Comparison of ENCODE assay signal across 1 cellular context in the genomic region with DNA sequence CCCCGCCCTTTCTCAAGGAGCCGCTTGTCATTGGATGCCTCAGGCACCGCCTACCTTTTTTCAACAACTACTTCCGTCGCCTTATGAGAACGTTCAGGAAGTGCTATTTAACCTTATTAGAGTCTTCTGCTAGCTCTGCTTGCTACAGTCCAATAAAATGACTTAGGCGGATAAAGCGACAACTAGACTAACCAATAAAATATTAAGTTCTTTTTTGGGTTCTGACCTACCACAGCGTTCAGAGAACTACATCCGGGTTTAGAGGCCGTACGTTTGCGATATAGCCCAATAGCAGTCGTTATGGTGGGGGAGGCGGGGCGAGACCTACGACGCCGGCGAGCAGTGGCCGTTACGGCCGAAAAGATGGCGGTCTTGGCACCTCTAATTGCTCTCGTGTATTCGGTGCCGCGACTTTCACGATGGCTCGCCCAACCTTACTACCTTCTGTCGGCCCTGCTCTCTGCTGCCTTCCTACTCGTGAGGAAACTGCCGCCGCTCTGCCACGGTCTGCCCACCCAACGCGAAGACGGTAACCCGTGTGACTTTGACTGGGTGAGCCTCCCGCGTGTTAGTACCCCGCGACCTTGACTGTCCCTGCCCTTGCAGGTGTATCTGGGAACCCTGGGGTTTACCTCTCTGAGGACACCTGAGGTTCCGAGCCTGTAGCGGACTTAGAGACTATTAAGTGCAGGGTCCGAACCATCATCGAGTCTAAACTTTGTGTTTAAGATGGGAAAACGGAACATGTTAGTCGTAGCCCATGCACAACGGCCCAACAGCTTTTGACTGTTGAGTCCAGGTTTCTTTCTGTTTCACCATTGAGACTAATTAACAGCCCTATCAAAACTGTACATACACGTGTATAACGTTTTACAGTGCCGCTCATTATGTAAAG.
TF ChIP-seq lines count a peak whose summit lies in the region.

A gene with protein sequence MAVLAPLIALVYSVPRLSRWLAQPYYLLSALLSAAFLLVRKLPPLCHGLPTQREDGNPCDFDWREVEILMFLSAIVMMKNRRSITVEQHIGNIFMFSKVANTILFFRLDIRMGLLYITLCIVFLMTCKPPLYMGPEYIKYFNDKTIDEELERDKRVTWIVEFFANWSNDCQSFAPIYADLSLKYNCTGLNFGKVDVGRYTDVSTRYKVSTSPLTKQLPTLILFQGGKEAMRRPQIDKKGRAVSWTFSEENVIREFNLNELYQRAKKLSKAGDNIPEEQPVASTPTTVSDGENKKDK (plus strand): TSS at position 338 of the 895 bp plus-strand sequence. CDS start 26 bp downstream, at position 364.

TF ChIP-seq in GM12878, 131 proteins besides CTCF, POLR2A, EP300 and RAD21 (continued from another document and continues in another):
- TF ChIP-seq, protein P1, sequence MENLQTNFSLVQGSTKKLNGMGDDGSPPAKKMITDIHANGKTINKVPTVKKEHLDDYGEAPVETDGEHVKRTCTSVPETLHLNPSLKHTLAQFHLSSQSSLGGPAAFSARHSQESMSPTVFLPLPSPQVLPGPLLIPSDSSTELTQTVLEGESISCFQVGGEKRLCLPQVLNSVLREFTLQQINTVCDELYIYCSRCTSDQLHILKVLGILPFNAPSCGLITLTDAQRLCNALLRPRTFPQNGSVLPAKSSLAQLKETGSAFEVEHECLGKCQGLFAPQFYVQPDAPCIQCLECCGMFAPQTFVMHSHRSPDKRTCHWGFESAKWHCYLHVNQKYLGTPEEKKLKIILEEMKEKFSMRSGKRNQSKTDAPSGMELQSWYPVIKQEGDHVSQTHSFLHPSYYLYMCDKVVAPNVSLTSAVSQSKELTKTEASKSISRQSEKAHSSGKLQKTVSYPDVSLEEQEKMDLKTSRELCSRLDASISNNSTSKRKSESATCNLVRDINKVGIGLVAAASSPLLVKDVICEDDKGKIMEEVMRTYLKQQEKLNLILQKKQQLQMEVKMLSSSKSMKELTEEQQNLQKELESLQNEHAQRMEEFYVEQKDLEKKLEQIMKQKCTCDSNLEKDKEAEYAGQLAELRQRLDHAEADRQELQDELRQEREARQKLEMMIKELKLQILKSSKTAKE (IDR thresholded peaks at IDR 0.05; ENCODE audit: low read depth, poor library complexity, severe bottlenecking): peak; percentile 73
- TF ChIP-seq NFXL1 (IDR thresholded peaks at IDR 0.05; ENCODE audit: borderline replicate concordance) (no peak), FOS (IDR thresholded peaks at IDR 0.05; ENCODE audit: borderline replicate concordance, extremely low read depth, insufficient read length) (peak; percentile 85), TARDBP (IDR thresholded peaks at IDR 0.05; ENCODE audit: borderline replicate concordance) (no peak), STAT3 (IDR thresholded peaks at IDR 0.05; ENCODE audit: low read depth, low read length) (no peak), POU2F2 (IDR thresholded peaks at IDR 0.05; ENCODE audit: borderline replicate concordance, low read depth, low read length) (0 out of 3 replicates have a peak, but pooled peaks have one; percentile 26), ZBED1 (IDR thresholded peaks at IDR 0.05; ENCODE audit: borderline replicate concordance) (no peak), CREB1 (IDR thresholded peaks at IDR 0.05; ENCODE audit: low read depth) (peak; percentile 98), GABPA (IDR thresholded peaks at IDR 0.05; ENCODE audit: low read depth) (peak; percentile 99), MYB (IDR thresholded peaks at IDR 0.05; ENCODE audit: borderline replicate concordance, low read depth, low read length) (no peak), BACH1 (IDR thresholded peaks at IDR 0.05; ENCODE audit: borderline replicate concordance) (peak; percentile 60; the same call in 1 of the 2 replicates), ATF7 (IDR thresholded peaks at IDR 0.05; ENCODE audit: low read depth) (peak; percentile 64), ZNF622 (IDR thresholded peaks at IDR 0.05) (no peak), EGR1 (IDR thresholded peaks at IDR 0.05; ENCODE audit: borderline replicate concordance in 1 of 2, low read depth in 2 of 2, low read length in 2 of 2) (no peak), YBX1 (IDR thresholded peaks at IDR 0.05) (no peak), SMC3 (IDR thresholded peaks at IDR 0.05; ENCODE audit: borderline replicate concordance, low read length) (no peak), KAT2A (conservative IDR thresholded peaks at IDR 0.05; ENCODE audit: control insufficient read depth, low read depth, low read length) (no peak), SIX5 (IDR thresholded peaks at IDR 0.05; ENCODE audit: low read depth, low read length, severe bottlenecking) (peak; percentile 42), DPF2 (IDR thresholded peaks at IDR 0.05) (peak; percentile 12; the same call in 1 of the 2 replicates), GATAD2B (conservative IDR thresholded peaks at IDR 0.05; ENCODE audit: low read depth) (0 out of 2 replicates have a peak, but pooled peaks have one; percentile 17), MTA2 (IDR thresholded peaks at IDR 0.05; ENCODE audit: low read depth) (peak; percentile 91), SUPT20H (IDR thresholded peaks at IDR 0.05; ENCODE audit: borderline replicate concordance, control insufficient read depth, low read depth, low read length) (no peak), ZSCAN29 (IDR thresholded peaks at IDR 0.05) (no peak), NBN (IDR thresholded peaks at IDR 0.05) (peak; percentile 67), CREM (IDR thresholded peaks at IDR 0.05; ENCODE audit: low read depth) (peak; percentile 94), ZNF274 (IDR thresholded peaks at IDR 0.05; ENCODE audit: insufficient read depth, insufficient read length) (no peak), BMI1 (IDR thresholded peaks at IDR 0.05; ENCODE audit: borderline replicate concordance) (no peak), NR2C1 (IDR thresholded peaks at IDR 0.05) (peak; percentile 99), POLR2AphosphoS5 (IDR thresholded peaks at IDR 0.05; ENCODE audit: low read length) (peak; percentile 86), MYC (IDR thresholded peaks at IDR 0.05; ENCODE audit: insufficient read depth, insufficient read length, insufficient replicate concordance, low read length, severe bottlenecking) (peak; percentile 66), SMAD5 (IDR thresholded peaks at IDR 0.05; ENCODE audit: low read depth) (peak; percentile 81), MEF2B (IDR thresholded peaks at IDR 0.05; ENCODE audit: partially characterized antibody, poor library complexity, severe bottlenecking) (no peak), ZNF217 (IDR thresholded peaks at IDR 0.05) (no peak)
- TF ChIP-seq, protein P2, sequence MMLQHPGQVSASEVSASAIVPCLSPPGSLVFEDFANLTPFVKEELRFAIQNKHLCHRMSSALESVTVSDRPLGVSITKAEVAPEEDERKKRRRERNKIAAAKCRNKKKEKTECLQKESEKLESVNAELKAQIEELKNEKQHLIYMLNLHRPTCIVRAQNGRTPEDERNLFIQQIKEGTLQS (IDR thresholded peaks at IDR 0.05; ENCODE audit: borderline replicate concordance, extremely low read depth, low read depth, low read length): no peak
- TF ChIP-seq, protein P3, sequence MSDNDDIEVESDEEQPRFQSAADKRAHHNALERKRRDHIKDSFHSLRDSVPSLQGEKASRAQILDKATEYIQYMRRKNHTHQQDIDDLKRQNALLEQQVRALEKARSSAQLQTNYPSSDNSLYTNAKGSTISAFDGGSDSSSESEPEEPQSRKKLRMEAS (IDR thresholded peaks at IDR 0.05; ENCODE audit: low read depth, low read length): 0 out of 2 replicates have a peak, but pooled peaks have one; percentile 51
- TF ChIP-seq, protein P4, sequence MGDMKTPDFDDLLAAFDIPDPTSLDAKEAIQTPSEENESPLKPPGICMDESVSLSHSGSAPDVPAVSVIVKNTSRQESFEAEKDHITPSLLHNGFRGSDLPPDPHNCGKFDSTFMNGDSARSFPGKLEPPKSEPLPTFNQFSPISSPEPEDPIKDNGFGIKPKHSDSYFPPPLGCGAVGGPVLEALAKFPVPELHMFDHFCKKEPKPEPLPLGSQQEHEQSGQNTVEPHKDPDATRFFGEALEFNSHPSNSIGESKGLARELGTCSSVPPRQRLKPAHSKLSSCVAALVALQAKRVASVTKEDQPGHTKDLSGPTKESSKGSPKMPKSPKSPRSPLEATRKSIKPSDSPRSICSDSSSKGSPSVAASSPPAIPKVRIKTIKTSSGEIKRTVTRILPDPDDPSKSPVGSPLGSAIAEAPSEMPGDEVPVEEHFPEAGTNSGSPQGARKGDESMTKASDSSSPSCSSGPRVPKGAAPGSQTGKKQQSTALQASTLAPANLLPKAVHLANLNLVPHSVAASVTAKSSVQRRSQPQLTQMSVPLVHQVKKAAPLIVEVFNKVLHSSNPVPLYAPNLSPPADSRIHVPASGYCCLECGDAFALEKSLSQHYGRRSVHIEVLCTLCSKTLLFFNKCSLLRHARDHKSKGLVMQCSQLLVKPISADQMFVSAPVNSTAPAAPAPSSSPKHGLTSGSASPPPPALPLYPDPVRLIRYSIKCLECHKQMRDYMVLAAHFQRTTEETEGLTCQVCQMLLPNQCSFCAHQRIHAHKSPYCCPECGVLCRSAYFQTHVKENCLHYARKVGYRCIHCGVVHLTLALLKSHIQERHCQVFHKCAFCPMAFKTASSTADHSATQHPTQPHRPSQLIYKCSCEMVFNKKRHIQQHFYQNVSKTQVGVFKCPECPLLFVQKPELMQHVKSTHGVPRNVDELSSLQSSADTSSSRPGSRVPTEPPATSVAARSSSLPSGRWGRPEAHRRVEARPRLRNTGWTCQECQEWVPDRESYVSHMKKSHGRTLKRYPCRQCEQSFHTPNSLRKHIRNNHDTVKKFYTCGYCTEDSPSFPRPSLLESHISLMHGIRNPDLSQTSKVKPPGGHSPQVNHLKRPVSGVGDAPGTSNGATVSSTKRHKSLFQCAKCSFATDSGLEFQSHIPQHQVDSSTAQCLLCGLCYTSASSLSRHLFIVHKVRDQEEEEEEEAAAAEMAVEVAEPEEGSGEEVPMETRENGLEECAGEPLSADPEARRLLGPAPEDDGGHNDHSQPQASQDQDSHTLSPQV (IDR thresholded peaks at IDR 0.05): no peak
- TF ChIP-seq, protein P5, sequence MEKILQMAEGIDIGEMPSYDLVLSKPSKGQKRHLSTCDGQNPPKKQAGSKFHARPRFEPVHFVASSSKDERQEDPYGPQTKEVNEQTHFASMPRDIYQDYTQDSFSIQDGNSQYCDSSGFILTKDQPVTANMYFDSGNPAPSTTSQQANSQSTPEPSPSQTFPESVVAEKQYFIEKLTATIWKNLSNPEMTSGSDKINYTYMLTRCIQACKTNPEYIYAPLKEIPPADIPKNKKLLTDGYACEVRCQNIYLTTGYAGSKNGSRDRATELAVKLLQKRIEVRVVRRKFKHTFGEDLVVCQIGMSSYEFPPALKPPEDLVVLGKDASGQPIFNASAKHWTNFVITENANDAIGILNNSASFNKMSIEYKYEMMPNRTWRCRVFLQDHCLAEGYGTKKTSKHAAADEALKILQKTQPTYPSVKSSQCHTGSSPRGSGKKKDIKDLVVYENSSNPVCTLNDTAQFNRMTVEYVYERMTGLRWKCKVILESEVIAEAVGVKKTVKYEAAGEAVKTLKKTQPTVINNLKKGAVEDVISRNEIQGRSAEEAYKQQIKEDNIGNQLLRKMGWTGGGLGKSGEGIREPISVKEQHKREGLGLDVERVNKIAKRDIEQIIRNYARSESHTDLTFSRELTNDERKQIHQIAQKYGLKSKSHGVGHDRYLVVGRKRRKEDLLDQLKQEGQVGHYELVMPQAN (conservative IDR thresholded peaks at IDR 0.05): peak; percentile 85
- TF ChIP-seq, protein P6, sequence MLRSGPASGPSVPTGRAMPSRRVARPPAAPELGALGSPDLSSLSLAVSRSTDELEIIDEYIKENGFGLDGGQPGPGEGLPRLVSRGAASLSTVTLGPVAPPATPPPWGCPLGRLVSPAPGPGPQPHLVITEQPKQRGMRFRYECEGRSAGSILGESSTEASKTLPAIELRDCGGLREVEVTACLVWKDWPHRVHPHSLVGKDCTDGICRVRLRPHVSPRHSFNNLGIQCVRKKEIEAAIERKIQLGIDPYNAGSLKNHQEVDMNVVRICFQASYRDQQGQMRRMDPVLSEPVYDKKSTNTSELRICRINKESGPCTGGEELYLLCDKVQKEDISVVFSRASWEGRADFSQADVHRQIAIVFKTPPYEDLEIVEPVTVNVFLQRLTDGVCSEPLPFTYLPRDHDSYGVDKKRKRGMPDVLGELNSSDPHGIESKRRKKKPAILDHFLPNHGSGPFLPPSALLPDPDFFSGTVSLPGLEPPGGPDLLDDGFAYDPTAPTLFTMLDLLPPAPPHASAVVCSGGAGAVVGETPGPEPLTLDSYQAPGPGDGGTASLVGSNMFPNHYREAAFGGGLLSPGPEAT (IDR thresholded peaks at IDR 0.05; ENCODE audit: low read depth): peak; percentile 99
- TF ChIP-seq, protein P7, sequence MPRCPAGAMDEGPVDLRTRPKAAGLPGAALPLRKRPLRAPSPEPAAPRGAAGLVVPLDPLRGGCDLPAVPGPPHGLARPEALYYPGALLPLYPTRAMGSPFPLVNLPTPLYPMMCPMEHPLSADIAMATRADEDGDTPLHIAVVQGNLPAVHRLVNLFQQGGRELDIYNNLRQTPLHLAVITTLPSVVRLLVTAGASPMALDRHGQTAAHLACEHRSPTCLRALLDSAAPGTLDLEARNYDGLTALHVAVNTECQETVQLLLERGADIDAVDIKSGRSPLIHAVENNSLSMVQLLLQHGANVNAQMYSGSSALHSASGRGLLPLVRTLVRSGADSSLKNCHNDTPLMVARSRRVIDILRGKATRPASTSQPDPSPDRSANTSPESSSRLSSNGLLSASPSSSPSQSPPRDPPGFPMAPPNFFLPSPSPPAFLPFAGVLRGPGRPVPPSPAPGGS (IDR thresholded peaks at IDR 0.05; ENCODE audit: borderline replicate concordance, insufficient read depth, low read depth, low read length, poor library complexity, severe bottlenecking): peak; percentile 0
- TF ChIP-seq, protein P8, sequence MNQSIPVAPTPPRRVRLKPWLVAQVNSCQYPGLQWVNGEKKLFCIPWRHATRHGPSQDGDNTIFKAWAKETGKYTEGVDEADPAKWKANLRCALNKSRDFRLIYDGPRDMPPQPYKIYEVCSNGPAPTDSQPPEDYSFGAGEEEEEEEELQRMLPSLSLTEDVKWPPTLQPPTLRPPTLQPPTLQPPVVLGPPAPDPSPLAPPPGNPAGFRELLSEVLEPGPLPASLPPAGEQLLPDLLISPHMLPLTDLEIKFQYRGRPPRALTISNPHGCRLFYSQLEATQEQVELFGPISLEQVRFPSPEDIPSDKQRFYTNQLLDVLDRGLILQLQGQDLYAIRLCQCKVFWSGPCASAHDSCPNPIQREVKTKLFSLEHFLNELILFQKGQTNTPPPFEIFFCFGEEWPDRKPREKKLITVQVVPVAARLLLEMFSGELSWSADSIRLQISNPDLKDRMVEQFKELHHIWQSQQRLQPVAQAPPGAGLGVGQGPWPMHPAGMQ (IDR thresholded peaks at IDR 0.05; ENCODE audit: borderline replicate concordance): no peak
